In genomic region chr2:56587456-56587855, GRCh38 we compare ENCODE assay signal across 23 cellular contexts.
"Had no signal": no experiment of that assay in that cellular context is flagged by ENCODE, and none has a peak within 500 bp of the region (broad histone marks: within the 10 kb centered on the region; RNA-seq: fewer than 3 reads in every experiment).

No MANE protein-coding gene starts in this region.

- H3K4me3 Mint-ChIP-seq: activated B cell treated with CpG ODN at 0.5 μM for 24 hours; activated CD4-positive, alpha-beta memory T cell treated with anti-CD3 and anti-CD28 coated beads for 36 hours; activated T-cell treated with anti-CD3 and anti-CD28 coated beads, Interleukin-2, amount 50 U/mL, for 72 hours; central memory CD8-positive, alpha-beta T cell; effector memory CD8-positive, alpha-beta T cell; naive thymus-derived CD4-positive, alpha-beta T cell; neural crest cell; T-helper 17 cell; type B pancreatic cell had no signal

- H3K27me3 ChIP-seq: adrenal gland, breast epithelium, spleen, vagina had no signal

- H3K4me1 ChIP-seq: adrenal gland, breast epithelium, lower lobe of right lung, spleen, vagina had no signal

- H3K36me3 ChIP-seq: adrenal gland, breast epithelium, lower lobe of right lung, spleen, thoracic aorta, vagina had no signal

- H3K4me3 ChIP-seq: adrenal gland, breast epithelium, lower lobe of right lung, spleen, thoracic aorta, vagina had no signal

- DNase-seq: activated B cell treated with CpG ODN at 0.5 μM for 24 hours; activated CD4-positive, alpha-beta memory T cell treated with anti-CD3 and anti-CD28 coated beads for 36 hours; activated CD4-positive, alpha-beta T cell treated with anti-CD3 and anti-CD28 coated beads for 48 hours; activated effector memory CD4-positive, alpha-beta T cell treated with Interleukin-2 at 50 U/mL for 16 hours; activated T-cell treated with anti-CD3 and anti-CD28 coated beads, Interleukin-2, amount 50 U/mL, for 72 hours; adrenal gland; effector memory CD8-positive, alpha-beta T cell; foreskin melanocyte; lower lobe of right lung; naive thymus-derived CD4-positive, alpha-beta T cell; spleen; stimulated activated CD4-positive, alpha-beta T cell treated with anti-CD3 and anti-CD28 coated beads, Interleukin-4, amount 100 ng/mL, for 24 hours; stimulated activated naive CD4-positive, alpha-beta T cell treated with Interleukin-2 at 50 U/mL for 16 hours; T-helper 17 cell had no signal

- H3K27me3 Mint-ChIP-seq: activated B cell treated with CpG ODN at 0.5 μM for 24 hours; activated CD4-positive, alpha-beta memory T cell treated with anti-CD3 and anti-CD28 coated beads for 36 hours; central memory CD8-positive, alpha-beta T cell; effector memory CD8-positive, alpha-beta T cell; naive thymus-derived CD4-positive, alpha-beta T cell; T-helper 17 cell; type B pancreatic cell had no signal

- H3K36me3 Mint-ChIP-seq: activated CD4-positive, alpha-beta memory T cell treated with anti-CD3 and anti-CD28 coated beads for 36 hours; activated naive CD4-positive, alpha-beta T cell treated with anti-CD3 and anti-CD28 coated beads, Interleukin-2, amount 50 U/mL, for 72 hours; naive thymus-derived CD4-positive, alpha-beta T cell; type B pancreatic cell had no signal

- FAIRE-seq: colon, endothelial cell of umbilical vein had no signal

- H3K27ac ChIP-seq: adrenal gland, breast epithelium, lower lobe of right lung, spleen, thoracic aorta, vagina had no signal

- H3K9me3 Mint-ChIP-seq: activated B cell treated with CpG ODN at 0.5 μM for 24 hours; activated T-cell treated with anti-CD3 and anti-CD28 coated beads, Interleukin-2, amount 50 U/mL, for 72 hours; central memory CD8-positive, alpha-beta T cell; effector memory CD8-positive, alpha-beta T cell; neural crest cell; type B pancreatic cell had no signal

- H3K27ac Mint-ChIP-seq: activated B cell treated with CpG ODN at 0.5 μM for 24 hours; activated CD4-positive, alpha-beta memory T cell treated with anti-CD3 and anti-CD28 coated beads for 36 hours; activated naive CD4-positive, alpha-beta T cell treated with anti-CD3 and anti-CD28 coated beads, Interleukin-2, amount 50 U/mL, for 72 hours; activated T-cell treated with anti-CD3 and anti-CD28 coated beads, Interleukin-2, amount 50 U/mL, for 72 hours; effector memory CD8-positive, alpha-beta T cell; naive thymus-derived CD4-positive, alpha-beta T cell; T-helper 17 cell; type B pancreatic cell had no signal

- H3K9me3 ChIP-seq: adrenal gland, breast epithelium, lower lobe of right lung, spleen, thoracic aorta, vagina had no signal

- H3K4me1 Mint-ChIP-seq: activated B cell treated with CpG ODN at 0.5 μM for 24 hours; central memory CD8-positive, alpha-beta T cell; naive thymus-derived CD4-positive, alpha-beta T cell; T-helper 17 cell had no signal
